In the genomic region with DNA sequence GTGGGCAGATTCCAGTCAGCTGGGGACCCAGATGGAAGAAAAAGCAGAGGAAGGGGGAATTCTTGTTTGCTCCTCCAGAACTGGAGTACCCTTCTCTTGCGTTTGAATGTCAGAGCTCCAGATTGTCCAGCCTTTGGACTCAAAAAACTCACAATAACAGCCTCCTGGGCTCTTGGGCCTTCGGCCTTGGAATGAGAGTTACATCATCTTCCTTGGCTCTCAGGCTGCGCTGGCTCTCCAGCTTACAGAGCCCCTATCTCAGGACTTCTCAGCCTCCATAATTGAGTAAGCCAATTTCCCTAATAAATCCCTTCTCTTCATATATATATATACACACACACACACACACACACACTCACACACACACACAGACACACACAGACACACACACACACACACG, we compare ENCODE assay signal across 23 cellular contexts.
DNase-seq lines count a peak whose midpoint lies in the region; ATAC-seq, FAIRE-seq and TF ChIP-seq lines count a peak whose summit lies in the region.
"Had no signal": no experiment of that assay in that cellular context is flagged by ENCODE, and none has a peak within 500 bp of the region (broad histone marks: within the 10 kb centered on the region; RNA-seq: fewer than 3 reads in every experiment).

No MANE protein-coding gene starts in this region.

- intact Hi-C loops in left cardiac atrium (cut with DNase I), result no loop called here
- intact Hi-C loops in cardiac septum (cut with DNase I), result no loop called here
- intact Hi-C loops in right cardiac atrium (cut with DNase I), result no loop called here

- H3K9ac ChIP-seq in H1 (replicated peaks in 1 of 4; ENCODE audit: extremely low read depth in 1 of 4, low read depth in 3 of 4, low read length in 3 of 4), result no peak overlapping the region

- no peak overlapping the region for H2AK5ac ChIP-seq in H1 (ENCODE audit: low read depth, low read length)

- H3K4me3 ChIP-seq in H1 (ENCODE audit: extremely low read depth in 1 of 4, insufficient read depth in 2 of 4, low read depth in 3 of 4, low read length in 4 of 4), result no peak overlapping the region
- no peak overlapping the region for H3K4me3 ChIP-seq in right cardiac atrium (ENCODE audit: low read length)
- H3K4me3 ChIP-seq: GM12878 had no signal

- H2AFZ ChIP-seq in H1 (ENCODE audit: low read length), result peak overlapping the region; percentile 49; the same call in 1 of the 2 replicates

- no peak overlapping the region for H2BK15ac ChIP-seq in H1 (ENCODE audit: low read length)

- in situ Hi-C loops in KBM-7 (cut with MboI; ENCODE audit: low pct_unique_long_range_greater_than_20kb, low sequenced_read_pairs), result no loop called here

- no peak overlapping the region for H3K4me2 ChIP-seq in H1 (ENCODE audit: insufficient read depth in 1 of 2, low read depth in 2 of 2, low read length in 2 of 2)

- H3K23me2 ChIP-seq in H1 (ENCODE audit: low read depth, low read length), result no peaks in the 10 kb centered on the region

- H3K56ac ChIP-seq in H1 (replicated peaks; ENCODE audit: insufficient read length, low read depth, low read length), result no peak overlapping the region

- H4K8ac ChIP-seq in H1 (ENCODE audit: extremely low read depth, insufficient read depth, low read length), result no peak overlapping the region

- no peak overlapping the region for H2BK12ac ChIP-seq in H1 (ENCODE audit: low read depth, low read length)

- no peak overlapping the region for H3K18ac ChIP-seq in H1 (ENCODE audit: extremely low read depth, low read length)

- H4K20me1 ChIP-seq in H1 (replicated peaks in 1 of 2; ENCODE audit: control insufficient read depth in 1 of 2, insufficient read depth in 2 of 2, low read length in 2 of 2), result no peaks in the 10 kb centered on the region

- H3K27me3 ChIP-seq in H1 (replicated peaks in 1 of 4; ENCODE audit: control insufficient read depth in 3 of 4, extremely low read depth in 1 of 4, insufficient read depth in 3 of 4, low read length in 3 of 4) (no peaks in the 10 kb centered on the region), right cardiac atrium (ENCODE audit: control insufficient read depth, insufficient read depth) (no peaks in the 10 kb centered on the region)
- H3K27me3 ChIP-seq: BE2C had no signal

- no peaks in the 10 kb centered on the region for H3K79me2 ChIP-seq in H1 (ENCODE audit: control insufficient read depth in 1 of 2, insufficient read depth in 2 of 2, low read length in 2 of 2)

- H3K14ac ChIP-seq in H1 (ENCODE audit: insufficient read length), result no peak overlapping the region

- no peak for TF ChIP-seq POLR2A in H1 (IDR thresholded peaks at IDR 0.05; ENCODE audit: control extremely low read depth in 1 of 2, low read depth in 2 of 2, low read length in 2 of 2)

- POLR2A ChIA-PET in H1 (lab: Charles Lee; ENCODE audit: partially characterized antibody), result no interaction called here

- DNase-seq in left cardiac atrium (no peak), cardiac septum (ENCODE audit: low spot score) (no peak), H1 (ENCODE audit: low read depth in 1 of 2, low spot score in 2 of 2) (no peak), right cardiac atrium (peak; percentile 16 to 71 (median 48)), GOT3 (lab: John Stamatoyannopoulos, UW) (no peak), HuH-7 (ENCODE audit: low spot score) (no peak), KBM-7 (no peak)
- DNase-seq: ACHN; BE2C; C1 segment of cervical spinal cord; CD4-positive, CD25-positive, alpha-beta regulatory T cell; CD8-positive, alpha-beta memory T cell; COR-L47; DMS 273 treated with DMSO at 0.1 percent for 48 hours; DMS53; DND-41; EL; H7; HFFc6 had no signal

- TF ChIP-seq EP300 in H1 (IDR thresholded peaks at IDR 0.05; ENCODE audit: borderline replicate concordance in 1 of 2, low read depth in 2 of 2, low read length in 2 of 2), result no peak

- no peak for FAIRE-seq in H1 (lab: Jason Lieb, UNC)
- FAIRE-seq: GM12878, GM19239, HTR-8/SVneo had no signal

- H3K27ac ChIP-seq in H1 (ENCODE audit: low read depth, low read length) (no peak overlapping the region), right cardiac atrium (ENCODE audit: low read length) (no peak overlapping the region)

- no peak overlapping the region for H4K5ac ChIP-seq in H1 (ENCODE audit: insufficient read length, low read depth, low read length)

- H3K36me3 ChIP-seq in H1 (ENCODE audit: control insufficient read depth in 2 of 4, insufficient read depth in 4 of 4, low read length in 3 of 4), result no peaks in the 10 kb centered on the region; a peak in 1 of 8 replicates
- H3K36me3 ChIP-seq: BE2C had no signal

- H3K79me1 ChIP-seq in H1 (ENCODE audit: low read depth, low read length), result no peaks in the 10 kb centered on the region

- no peak for TF ChIP-seq RAD21 in H1 (IDR thresholded peaks at IDR 0.05 in 1 of 2, conservative IDR thresholded peaks at IDR 0.05 in 1 of 2; ENCODE audit: low read depth in 2 of 2, low read length in 2 of 2)

- H4K91ac ChIP-seq in H1 (replicated peaks; ENCODE audit: insufficient read length, low read length), result no peak overlapping the region

- TF ChIP-seq CTCF in H1 (IDR thresholded peaks at IDR 0.05; ENCODE audit: control extremely low read depth in 1 of 3, insufficient read depth in 1 of 3, low read depth in 1 of 3, low read length in 3 of 3), result no peak

- H2BK5ac ChIP-seq in H1 (ENCODE audit: low read depth, low read length), result no peak overlapping the region

- no peak overlapping the region for H2BK120ac ChIP-seq in H1 (replicated peaks; ENCODE audit: low read depth, low read length)

- 88% methylated on average over 4 of the region's 4 CpGs; no CpG with 5 or more reads in 1 of the 2 experiments for WGBS in H1 (ENCODE audit: extremely low coverage in 1 of 2, insufficient coverage in 1 of 2, insufficient read length in 1 of 2, insufficient replicate concordance in 2 of 2, low coverage in 1 of 2, low lambda C conversion rate in 2 of 2, missing lambda C conversion rate in 1 of 2), 2 experiments
- WGBS in right cardiac atrium, result 59% methylated on average over 4 of the region's 4 CpGs

- ATAC-seq in left cardiac atrium (peak; percentile 24 to 59), right cardiac atrium (peak; percentile 48 to 74)
- ATAC-seq: GM12878, HCT116 had no signal

- H3K4me1 ChIP-seq in H1 (replicated peaks in 1 of 4; ENCODE audit: control insufficient read depth in 3 of 4, insufficient read depth in 4 of 4, low read length in 3 of 4), result peaks cover 0 to 2% (median 0%) of the 10 kb centered on the region in 4 experiments; a peak in 1 of 7 replicates
- H3K4me1 ChIP-seq in right cardiac atrium (ENCODE audit: control insufficient read depth, insufficient read depth, low read length), result peaks cover 1% of the 10 kb centered on the region
- H3K4me1 ChIP-seq: BE2C had no signal

- no peak overlapping the region for H3K23ac ChIP-seq in H1 (ENCODE audit: insufficient read length)

- H2BK20ac ChIP-seq in H1 (ENCODE audit: low read length), result no peak overlapping the region

- H3K4ac ChIP-seq in H1 (replicated peaks; ENCODE audit: insufficient read length, low read depth, low read length), result no peak overlapping the region

- CTCF ChIA-PET in H1 (lab: Charles Lee; ENCODE audit: partially characterized antibody), result interaction anchor here (0.7 kb wide), 1 partner anchor 21 kb away, joined by 3 read pairs; no protein-coding TSS in a partner anchor

- H3K9me3 ChIP-seq in H1 (ENCODE audit: insufficient read depth in 2 of 2, low read depth in 1 of 2, low read length in 1 of 2) (no peaks in the 10 kb centered on the region; a peak in 1 of 4 replicates), right cardiac atrium (ENCODE audit: control insufficient read depth, low read length) (no peaks in the 10 kb centered on the region)
- H3K9me3 ChIP-seq: BE2C had no signal

TF ChIP-seq in H1, 55 proteins besides CTCF, POLR2A, EP300 and RAD21:
- TF ChIP-seq SRF (IDR thresholded peaks at IDR 0.05; ENCODE audit: low read depth, low read length) (no peak), ZNF274 (IDR thresholded peaks at IDR 0.05; ENCODE audit: borderline replicate concordance, extremely low read depth, low read length) (no peak)

Comparison
In these comparisons a context has a peak if more than half of its experiments do, and no peak if none do; other contexts are left out.
1. DNase-seq: peak in right cardiac atrium (3 of 3); none in left cardiac atrium (single experiment), cardiac septum (single experiment), H1 (0 of 2), GOT3 (single experiment), HuH-7 (single experiment) and KBM-7 (single experiment).